ENCODE assay signal across 8 cellular contexts in the genomic region with DNA sequence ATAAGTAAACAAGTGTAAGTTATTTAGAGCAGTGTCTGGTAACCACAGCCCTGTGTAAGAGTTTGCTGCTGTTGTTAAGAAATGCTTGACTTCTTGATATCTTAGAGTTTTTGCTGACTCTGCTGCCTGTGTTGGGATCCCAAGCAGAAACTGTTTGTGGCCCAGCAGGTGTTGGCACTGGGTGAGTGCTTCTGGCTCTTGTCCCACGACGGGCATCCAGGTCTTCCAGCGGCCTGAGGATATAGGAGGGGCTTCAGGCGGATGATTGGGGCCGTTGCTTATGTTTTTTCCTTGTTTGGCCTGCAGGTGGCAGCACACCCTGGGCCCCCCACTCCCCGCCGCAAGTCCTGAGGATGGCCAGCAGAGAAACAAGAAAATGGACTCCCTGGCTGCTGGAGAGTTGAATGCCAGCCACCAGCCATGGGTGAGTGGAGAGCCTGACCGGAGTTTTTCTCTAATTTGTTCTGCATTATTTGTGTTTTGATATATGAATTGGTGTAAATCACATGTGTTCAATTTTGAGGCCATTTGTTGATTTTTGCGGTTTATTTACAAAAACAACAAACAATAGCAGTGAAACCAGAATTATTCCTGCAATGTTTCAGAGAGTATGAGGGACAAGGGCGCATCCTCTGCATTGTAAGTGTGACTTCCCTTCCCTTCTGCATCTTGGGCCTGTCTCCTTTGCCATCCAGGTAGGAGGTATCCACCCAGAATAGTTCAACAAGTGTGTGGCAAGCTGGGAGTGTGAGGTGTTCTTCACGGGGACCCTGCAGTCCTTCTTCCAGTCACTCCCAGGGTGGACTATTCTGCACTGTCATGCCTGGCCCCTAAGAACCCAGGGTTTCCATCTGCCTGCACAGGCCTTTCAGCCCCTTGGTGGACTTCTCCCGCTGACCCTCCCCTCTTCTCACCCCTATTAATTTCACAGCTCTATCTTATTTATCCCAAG. TPM values are rescaled to one million over a fixed set of nuclear protein-coding genes. Genes with fewer than 3 reads are reported as not detected.
DNase-seq lines count a peak whose midpoint lies in the region; ATAC-seq, FAIRE-seq and TF ChIP-seq lines count a peak whose summit lies in the region.

No MANE protein-coding gene starts in this region.

- H3K4me3 ChIP-seq in MM.1S (ENCODE audit: low read length) (peak overlapping the region; percentile 44), SK-N-MC (peak overlapping the region; percentile 50), pancreas (no peak overlapping the region)

- H3K36me3 ChIP-seq in MM.1S (replicated peaks; ENCODE audit: insufficient read depth, low read length) (no peaks in the 10 kb centered on the region), SK-N-MC (ENCODE audit: insufficient read depth, low read length) (no peaks in the 10 kb centered on the region), pancreas (no peaks in the 10 kb centered on the region)

- no peaks in the 10 kb centered on the region for H3K9me3 ChIP-seq in MM.1S (replicated peaks; ENCODE audit: insufficient read depth, low read length)
- no peaks in the 10 kb centered on the region for H3K9me3 ChIP-seq in SK-N-MC (ENCODE audit: low read depth, low read length)
- no peaks in the 10 kb centered on the region for H3K9me3 ChIP-seq in pancreas

- peak; percentile 48 for DNase-seq in activated T-cell treated with anti-CD3 and anti-CD28 coated beads for 1 hour (ENCODE audit: low read depth)
- no peak for DNase-seq in activated T-cell treated with anti-CD3 and anti-CD28 coated beads for 4 hours
- DNase-seq in MM.1S = peak; percentile 89
- no peak for DNase-seq in SK-N-MC (ENCODE audit: low read depth, low spot score)
- DNase-seq in glutamatergic neuron = peak; percentile 78
- peak; percentile 54 to 78 (median 68) for DNase-seq in pancreas

- H3K27ac ChIP-seq in MM.1S (ENCODE audit: low read length) (peak overlapping the region; percentile 98), SK-N-MC (no peak overlapping the region), pancreas (peak overlapping the region in 1 of 4 donors; percentile 37)

- FAIRE-seq in pancreas (lab: Jason Lieb, UNC) = no peak

- H3K79me2 ChIP-seq in MM.1S (ENCODE audit: low read length) = peaks cover 92% of the 10 kb centered on the region

- H3K27me3 Mint-ChIP-seq in activated naive CD8-positive, alpha-beta T cell = no peaks in the 10 kb centered on the region
- no peaks in the 10 kb centered on the region for H3K27me3 Mint-ChIP-seq in glutamatergic neuron (ENCODE audit: unreplicated experiment)

- peaks cover 85% of the 10 kb centered on the region for H3K4me1 Mint-ChIP-seq in activated naive CD8-positive, alpha-beta T cell (ENCODE audit: low read depth)
- no peaks in the 10 kb centered on the region for H3K4me1 Mint-ChIP-seq in glutamatergic neuron (ENCODE audit: low read depth, unreplicated experiment)

- H3F3A ChIP-seq in MM.1S (ENCODE audit: insufficient read depth, low read length) = peaks cover 61% of the 10 kb centered on the region

- no peaks in the 10 kb centered on the region for H3K9me2 ChIP-seq in MM.1S (replicated peaks; ENCODE audit: insufficient read depth, low read length)

- H3K4me1 ChIP-seq in MM.1S (ENCODE audit: low read length) = peaks cover 91% of the 10 kb centered on the region
- H3K4me1 ChIP-seq in pancreas = peaks cover 16 to 36% (median 35%) of the 10 kb centered on the region in 3 donors

- H3K9ac ChIP-seq in MM.1S (ENCODE audit: low read length) (peak overlapping the region; percentile 73), SK-N-MC (ENCODE audit: insufficient read length) (no peak overlapping the region)

- H4K20me1 ChIP-seq in MM.1S (ENCODE audit: insufficient read depth, low read length) = no peaks in the 10 kb centered on the region

- H3K4me3 Mint-ChIP-seq in activated naive CD8-positive, alpha-beta T cell = peak overlapping the region; percentile 79
- H3K4me3 Mint-ChIP-seq in glutamatergic neuron (ENCODE audit: unreplicated experiment) = no peak overlapping the region

- H3K4me2 ChIP-seq in MM.1S (ENCODE audit: low read depth, low read length) = peak overlapping the region; percentile 90

- H3K9me3 Mint-ChIP-seq in activated naive CD8-positive, alpha-beta T cell (ENCODE audit: low read depth) = no peaks in the 10 kb centered on the region
- no peaks in the 10 kb centered on the region for H3K9me3 Mint-ChIP-seq in glutamatergic neuron (ENCODE audit: unreplicated experiment)

- peak; percentile 62 to 88 (median 84) for ATAC-seq in pancreas
- ATAC-seq in GM21619 (IDR thresholded peaks at IDR 0.05; ENCODE audit: unreplicated experiment) = no peak

- peak overlapping the region; percentile 92 for H3K27ac Mint-ChIP-seq in activated naive CD8-positive, alpha-beta T cell
- no peak overlapping the region for H3K27ac Mint-ChIP-seq in glutamatergic neuron (ENCODE audit: unreplicated experiment)

- peaks cover 4% of the 10 kb centered on the region for H3K36me3 Mint-ChIP-seq in activated naive CD8-positive, alpha-beta T cell
- no peaks in the 10 kb centered on the region for H3K36me3 Mint-ChIP-seq in glutamatergic neuron (ENCODE audit: unreplicated experiment)

- intact Hi-C loops in pancreas (cut with DNase I) = loop anchor here in 1 of 3 donors (5.0 kb wide), 1 partner anchor 68 kb away; no protein-coding TSS in a partner anchor

- no peaks in the 10 kb centered on the region for H3K27me3 ChIP-seq in MM.1S (replicated peaks; ENCODE audit: insufficient read depth, low read length)
- no peaks in the 10 kb centered on the region for H3K27me3 ChIP-seq in pancreas

- no peak overlapping the region for H2AFZ ChIP-seq in MM.1S (ENCODE audit: low read length)

- WGBS in pancreas, 2 donors = 26 to 30% methylated on average over 12 of the region's 12 CpGs

- TF ChIP-seq CTCF in MM.1S (IDR thresholded peaks at IDR 0.05; ENCODE audit: low read length) = peak; percentile 90
- TF ChIP-seq CTCF in glutamatergic neuron (IDR thresholded peaks at IDR 0.05; ENCODE audit: partially characterized antibody, unreplicated experiment) = peak; percentile 84
- peak; percentile 60 to 79 (median 62) for TF ChIP-seq CTCF in pancreas (IDR thresholded peaks at IDR 0.05)

RNA-seq across cellular contexts. Expression of a gene that starts 50.3 kb away (rescaled TPM):
- 0.81 TPM for total RNA-seq in glutamatergic neuron (ENCODE audit: unreplicated experiment)
- total RNA-seq in pancreas = 10 to 100 TPM in 2 of 6 donors, 1 to 10 TPM in 4; 5.5 to 13.1 (median 7.8) TPM
- 10 to 100 TPM in 1 of 2 donors, 1 to 10 TPM in 1; 7.1 to 12.2 TPM for polyA plus RNA-seq in pancreas

Comparison
In these comparisons a context has a peak if more than half of its experiments do, and no peak if none do; other contexts are left out.
1. DNase-seq: peak in activated T-cell treated with anti-CD3 and anti-CD28 coated beads for 1 hour (single experiment), MM.1S (single experiment), glutamatergic neuron (single experiment) and pancreas (6 of 6); none in activated T-cell treated with anti-CD3 and anti-CD28 coated beads for 4 hours (single experiment) and SK-N-MC (single experiment).
2. H3K4me3 ChIP-seq: peak in MM.1S (single experiment) and SK-N-MC (single experiment); none in pancreas (0 of 4).
3. Peak in every context shown above with its lines, with median percentiles within 50 percentile points of each other: CTCF ChIP-seq.